Comparison of ENCODE assay signal across 10 cellular contexts in genomic region chr4:9381012-9381534, GRCh38. TPM values are rescaled to one million over a fixed set of nuclear protein-coding genes. Genes with fewer than 3 reads are reported as not detected.
A peak's percentile ranks its signal among the peaks of the same experiment; 100 is the strongest.
DNase-seq lines count a peak whose midpoint lies in the region; ATAC-seq, FAIRE-seq and TF ChIP-seq lines count a peak whose summit lies in the region.
"Not testable (repeated sequence)": the region's sequence is repeated elsewhere in the genome, so short reads cannot be mapped to it uniquely, and the experiment has no call there.
"Had no signal": no experiment of that assay in that cellular context is flagged by ENCODE, and none has a peak within 500 bp of the region (broad histone marks: within the 10 kb centered on the region; RNA-seq: fewer than 3 reads in every experiment).

No MANE protein-coding gene starts in this region.

- ATAC-seq in Right ventricle myocardium superior (ENCODE audit: poor library complexity), result not testable (repeated sequence)

- intact Hi-C loops in Right ventricle myocardium superior (cut with DNase I), result not testable (repeated sequence)

- FAIRE-seq in urothelium cell line (lab: Jason Lieb, UNC), result not testable (repeated sequence)

- peak; percentile 22; the same call in 1 of the 3 replicates for TF ChIP-seq CTCF in GM12872 (IDR thresholded peaks at IDR 0.05; ENCODE audit: insufficient read depth, low read depth, low read length)

- DNase-seq in NCI-H748 (lab: John Stamatoyannopoulos, UW; ENCODE audit: unreplicated experiment), result peak; percentile 31
- peak; percentile 57 to 59 for DNase-seq in activated CD4-positive, alpha-beta T cell treated with anti-CD3 and anti-CD28 coated beads, Interleukin-2, amount 50 U/mL, for 4 hours
- DNase-seq in astrocyte of the hippocampus (ENCODE audit: low read depth, low spot score), result peak; percentile 0
- peak; percentile 71 for DNase-seq in Right ventricle myocardium superior
- DNase-seq in myocyte (ENCODE audit: low read depth), result peak; percentile 12
- DNase-seq in stimulated activated CD4-positive, alpha-beta T cell treated with anti-CD3 and anti-CD28 coated beads, Interleukin-15, amount 100 ng/mL, for 24 hours, result peak; percentile 72
- peak; percentile 27 for DNase-seq in urothelium cell line (ENCODE audit: low spot score)

RNA-seq across cellular contexts. Expression of gene USP17L30, which starts 18.1 kb away (rescaled TPM):
- total RNA-seq in Right ventricle myocardium superior (not detected), myocyte (not detected in 2 replicates)
- polyA plus RNA-seq in myocyte (2012), result not detected
- total RNA-seq: LHCN-M2, occipital lobe had no signal

RNA-seq across cellular contexts. Expression of gene USP17L29, which starts 27.6 kb away (rescaled TPM):
- total RNA-seq in Right ventricle myocardium superior (not detected), myocyte (not detected in 2 replicates)
- polyA plus RNA-seq in myocyte (2012), result not detected
- total RNA-seq: LHCN-M2, occipital lobe had no signal

RNA-seq across cellular contexts. Expression of gene USP17L28, which starts 32.4 kb away (rescaled TPM):
- total RNA-seq in Right ventricle myocardium superior, result not detected
- total RNA-seq in myocyte, result not detected in 2 replicates
- polyA plus RNA-seq in myocyte (2012), result not detected
- total RNA-seq: LHCN-M2, occipital lobe had no signal

RNA-seq across cellular contexts. Expression of gene USP17L27, which starts 37.1 kb away (rescaled TPM):
- total RNA-seq in Right ventricle myocardium superior, result not detected
- total RNA-seq in myocyte, result not detected in 2 replicates
- not detected for polyA plus RNA-seq in myocyte (2012)
- total RNA-seq: LHCN-M2, occipital lobe had no signal

RNA-seq across cellular contexts. Expression of gene USP17L5, which starts 41.9 kb away (rescaled TPM):
- total RNA-seq in Right ventricle myocardium superior, result not detected
- not detected in 2 replicates for total RNA-seq in myocyte
- not detected for polyA plus RNA-seq in myocyte (2012)
- total RNA-seq: LHCN-M2, occipital lobe had no signal

Comparison
In these comparisons a context has a peak if more than half of its experiments do, and no peak if none do; other contexts are left out.
1. DNase-seq: peak in every context shown above with its lines; median percentile 72 in stimulated activated CD4-positive, alpha-beta T cell treated with anti-CD3 and anti-CD28 coated beads, Interleukin-15, amount 100 ng/mL, for 24 hours; 71 in Right ventricle myocardium superior; 58 in activated CD4-positive, alpha-beta T cell treated with anti-CD3 and anti-CD28 coated beads, Interleukin-2, amount 50 U/mL, for 4 hours; 31 in NCI-H748; 27 in urothelium cell line; 12 in myocyte; 0 in astrocyte of the hippocampus.